In the genomic region with DNA sequence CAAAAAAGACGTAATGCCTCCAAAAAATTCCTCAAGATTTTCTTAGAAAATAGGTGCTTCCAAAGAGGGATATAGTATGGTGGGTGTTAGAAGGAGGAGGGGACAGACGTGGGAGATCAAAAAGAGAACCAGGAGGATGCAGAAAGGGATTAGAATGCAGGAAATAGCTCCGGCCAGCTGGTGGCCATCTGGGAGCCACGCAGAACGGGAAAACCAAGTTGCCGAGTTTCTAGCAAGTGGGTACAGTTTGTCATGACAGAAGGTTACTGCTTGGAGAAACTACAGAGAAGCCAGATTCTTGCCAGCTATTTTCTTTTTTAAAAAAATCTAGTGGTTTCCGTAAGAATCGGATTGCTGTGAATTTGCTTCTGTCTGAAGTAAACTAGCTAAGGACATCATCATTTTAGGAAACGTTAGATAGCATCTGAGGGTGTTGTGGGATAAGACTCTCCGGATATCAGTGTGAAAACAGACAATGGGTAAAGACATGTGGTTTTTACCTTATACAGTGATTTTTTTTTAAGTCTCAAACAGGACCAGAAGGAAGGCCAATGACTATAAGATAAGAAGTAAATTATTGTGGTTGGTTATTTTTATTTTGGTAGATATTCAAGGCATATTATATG, we compare ENCODE assay signal across 18 cellular contexts.
DNase-seq lines count a peak whose midpoint lies in the region; TF ChIP-seq lines count a peak whose summit lies in the region.
"Had no signal": no experiment of that assay in that cellular context is flagged by ENCODE, and none has a peak within 500 bp of the region (broad histone marks: within the 10 kb centered on the region; RNA-seq: fewer than 3 reads in every experiment).

No MANE protein-coding gene starts in this region.

- DNase-seq in AG10803 (ENCODE audit: low read depth) = peak; percentile 76
- peak; percentile 14 for DNase-seq in HCEC 1CT
- DNase-seq in left kidney (ENCODE audit: low read depth, low spot score) = peak; percentile 36
- DNase-seq in CD14-positive monocyte (ENCODE audit: low spot score) = no peak
- no peak for DNase-seq in RWPE1 (ENCODE audit: low spot score)
- no peak for DNase-seq in NCI-H1436 treated with DMSO at 0.1 percent for 48 hours (lab: John Stamatoyannopoulos, UW)
- no peak for DNase-seq in hypothalamus (lab: John Stamatoyannopoulos, UW)
- DNase-seq: activated naive CD4-positive, alpha-beta T cell; C1 segment of cervical spinal cord; DMS53; effector CD8-positive, alpha-beta T cell; GOT3; NCI-H1930; NCI-H526; Peyer's patch; stimulated activated CD8-positive, alpha-beta memory T cell treated with anti-CD3 and anti-CD28 coated beads, Interleukin-4, amount 100 ng/mL, for 48 hours had no signal

- H3K27ac ChIP-seq in RWPE1 = no peak overlapping the region
- H3K27ac ChIP-seq: Peyer's patch, thoracic aorta had no signal

- H3K27me3 Mint-ChIP-seq in brain (no peaks in the 10 kb centered on the region), CD14-positive monocyte (ENCODE audit: low read depth in 3 of 3) (peaks cover 2 to 4% (median 2%) of the 10 kb centered on the region in 3 donors)

- TF ChIP-seq CTCF in AG10803 (conservative IDR thresholded peaks at IDR 0.05; ENCODE audit: low read length) (0 out of 2 replicates have a peak, but pooled peaks have one; percentile 17), brain (conservative IDR thresholded peaks at IDR 0.05) (no peak), CD14-positive monocyte (IDR thresholded peaks at IDR 0.05) (no peak), RWPE1 (conservative IDR thresholded peaks at IDR 0.05; ENCODE audit: low read depth) (no peak)

- intact Hi-C loops in CD14-positive monocyte (cut with micrococcal nuclease) = no loop called here

- CTCF ChIA-PET in RWPE1 (lab: Yijun Ruan, JAX) = interaction anchor here (0.6 to 0.7 kb wide), 3 partner anchors 9 to 77 kb away, joined by 3 to 4 read pairs (median 3); no protein-coding TSS in a partner anchor

- H3K27ac Mint-ChIP-seq in brain = peak overlapping the region in 3 of 5 experiments; percentile 8 to 60 (median 59)
- H3K27ac Mint-ChIP-seq in CD14-positive monocyte = no peak overlapping the region

- peak overlapping the region in 1 of 5 experiments; percentile 40 for H3K4me3 Mint-ChIP-seq in brain
- no peak overlapping the region for H3K4me3 Mint-ChIP-seq in CD14-positive monocyte

- peaks cover 1% of the 10 kb centered on the region for H3K4me1 Mint-ChIP-seq in brain
- no peaks in the 10 kb centered on the region for H3K4me1 Mint-ChIP-seq in CD14-positive monocyte

- H3K36me3 Mint-ChIP-seq in brain (no peaks in the 10 kb centered on the region), CD14-positive monocyte (no peaks in the 10 kb centered on the region)

- H3K9me3 Mint-ChIP-seq in brain (peaks cover 0 to 3% (median 0%) of the 10 kb centered on the region in 5 experiments), CD14-positive monocyte (no peaks in the 10 kb centered on the region)

- POLR2A ChIA-PET in RWPE1 (lab: Yijun Ruan, JAX; ENCODE audit: low non-redundant PET) = no interaction called here

- H3K4me3 ChIP-seq in AG10803 (ENCODE audit: low read length) = no peak overlapping the region
- H3K4me3 ChIP-seq: Peyer's patch, thoracic aorta had no signal

Comparison
In these comparisons a context has a peak if more than half of its experiments do, and no peak if none do; other contexts are left out.
1. DNase-seq: peak in AG10803 (single experiment), HCEC 1CT (single experiment) and left kidney (single experiment); none in CD14-positive monocyte (single experiment), RWPE1 (single experiment), NCI-H1436 treated with DMSO at 0.1 percent for 48 hours (single experiment) and hypothalamus (0 of 51).
2. H3K27ac Mint-ChIP-seq: peak in brain (3 of 5); none in CD14-positive monocyte (0 of 7).